Comparison of ENCODE assay signal across 1 cellular context in the genomic region with DNA sequence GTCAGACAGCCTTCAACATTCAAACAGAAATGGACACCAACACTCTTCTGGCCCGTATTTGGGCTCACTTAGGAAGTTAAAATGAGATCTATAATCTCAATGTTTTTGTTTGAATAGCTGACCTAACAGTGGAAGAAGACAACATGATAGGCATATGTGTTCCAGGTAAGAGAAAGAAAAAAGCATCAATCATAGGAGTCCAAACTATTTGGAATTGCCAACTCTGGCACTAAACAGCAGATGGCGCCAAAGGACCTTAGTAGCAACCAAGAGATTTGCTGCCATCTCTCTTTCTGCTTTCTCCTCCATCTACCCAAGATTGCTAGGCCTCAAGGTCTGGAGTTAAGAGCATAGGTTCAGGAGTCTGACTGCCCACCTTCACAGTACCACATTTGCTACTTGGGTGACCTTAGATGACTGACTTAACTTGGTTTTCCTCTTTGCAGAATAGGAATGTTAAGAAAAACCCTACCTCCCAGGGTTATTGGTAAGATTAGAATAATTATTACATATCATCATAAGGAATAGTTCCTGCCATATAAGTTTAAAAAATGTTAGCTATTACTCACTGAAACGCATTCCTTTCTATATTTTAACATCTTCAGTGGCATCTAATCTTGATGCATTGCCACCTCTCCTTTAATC.
TF ChIP-seq lines count a peak whose summit lies in the region.

No MANE protein-coding gene starts in this region.

TF ChIP-seq in neural cell, 6 proteins besides CTCF, POLR2A, EP300 and RAD21 (continued from another document):
- no peak for TF ChIP-seq REST (IDR thresholded peaks at IDR 0.05; ENCODE audit: borderline replicate concordance)
- TF ChIP-seq TAF1 (IDR thresholded peaks at IDR 0.05; ENCODE audit: low read depth): no peak
TF ChIP-seq in neural cell: peak in this region for 1.
